In genomic region chr14:79117561-79117960, GRCh38 we compare ENCODE assay signal across 34 cellular contexts.
A peak's percentile ranks its signal among the peaks of the same experiment; 100 is the strongest.
DNase-seq lines count a peak whose midpoint lies in the region; ATAC-seq, FAIRE-seq and TF ChIP-seq lines count a peak whose summit lies in the region.
"Had no signal": no experiment of that assay in that cellular context is flagged by ENCODE, and none has a peak within 500 bp of the region (broad histone marks: within the 10 kb centered on the region; RNA-seq: fewer than 3 reads in every experiment).

No MANE protein-coding gene starts in this region.

- POLR2A ChIA-PET in IMR-90 (lab: Charles Lee; ENCODE audit: unreplicated experiment), result no interaction called here

- no peak overlapping the region for H2AK9ac ChIP-seq in IMR-90 (replicated peaks; ENCODE audit: low read depth, low read length, poor library complexity)

- CTCF ChIA-PET in IMR-90 (lab: Yijun Ruan, JAX), result no interaction called here

- no peaks in the 10 kb centered on the region for H4K20me1 ChIP-seq in IMR-90 (ENCODE audit: insufficient read depth, low read length)
- no peaks in the 10 kb centered on the region for H4K20me1 ChIP-seq in neural cell (ENCODE audit: insufficient read depth)
- H4K20me1 ChIP-seq: BLaER1; BLaER1 treated with 17β-estradiol and CSF1 and Interleukin-3, amounts not matched to agents 10 nM and 100 nM had no signal

- H3K27ac ChIP-seq in IMR-90 (ENCODE audit: insufficient read depth, low read length) (no peak overlapping the region), neural cell (ENCODE audit: low read length) (peak overlapping the region; percentile 78), parathyroid adenoma (no peak overlapping the region), trophoblast cell (ENCODE audit: low read depth, low read length) (no peak overlapping the region), vagina (no peak overlapping the region), right cardiac atrium (ENCODE audit: low read length) (no peak overlapping the region)
- H3K27ac ChIP-seq: 22Rv1; A549; BLaER1; BLaER1 treated with 17β-estradiol and CSF1 and Interleukin-3, amounts not matched to agents 10 nM and 100 nM; C4-2B had no signal

- no peak overlapping the region for H2BK20ac ChIP-seq in IMR-90 (ENCODE audit: low read depth, low read length)

- H3K79me1 ChIP-seq in IMR-90 (ENCODE audit: low read depth in 1 of 2, low read length in 2 of 2) (no peaks in the 10 kb centered on the region), trophoblast cell (ENCODE audit: low read length) (no peaks in the 10 kb centered on the region)

- H3K27me3 ChIP-seq in IMR-90 (ENCODE audit: control insufficient read depth, insufficient read depth, low read length) (no peaks in the 10 kb centered on the region), neural cell (ENCODE audit: insufficient read depth, low read depth, low read length) (no peaks in the 10 kb centered on the region), parathyroid adenoma (ENCODE audit: control insufficient read depth, insufficient read depth, low read length) (no peaks in the 10 kb centered on the region), trophoblast cell (ENCODE audit: insufficient read depth, low read length) (no peaks in the 10 kb centered on the region), vagina (no peaks in the 10 kb centered on the region), right cardiac atrium (ENCODE audit: control insufficient read depth, insufficient read depth) (no peaks in the 10 kb centered on the region)
- H3K27me3 ChIP-seq: BE2C; BLaER1; BLaER1 treated with 17β-estradiol and CSF1 and Interleukin-3, amounts not matched to agents 10 nM and 100 nM had no signal

- TF ChIP-seq POLR2A in IMR-90 (IDR thresholded peaks at IDR 0.05; ENCODE audit: low read depth, low read length) (no peak), vagina (IDR thresholded peaks at IDR 0.05) (no peak)

- H4K8ac ChIP-seq in IMR-90 (ENCODE audit: low read depth in 2 of 2, low read length in 2 of 2) (no peak overlapping the region), trophoblast cell (ENCODE audit: low read depth, low read length) (no peak overlapping the region)

- peak; percentile 96 for TF ChIP-seq EP300 in neural cell (conservative IDR thresholded peaks at IDR 0.05; ENCODE audit: poor library complexity, severe bottlenecking)

- no peak overlapping the region for H3K18ac ChIP-seq in IMR-90 (ENCODE audit: low read depth, low read length)
- no peak overlapping the region for H3K18ac ChIP-seq in trophoblast cell (ENCODE audit: low read length)

- no peak overlapping the region for H3K56ac ChIP-seq in IMR-90 (ENCODE audit: extremely low read depth, insufficient read depth, low read length)

- TF ChIP-seq RAD21 in IMR-90 (IDR thresholded peaks at IDR 0.05; ENCODE audit: low read length) (no peak), neural cell (conservative IDR thresholded peaks at IDR 0.05) (peak; percentile 18)

- no peak overlapping the region for H3K23ac ChIP-seq in IMR-90 (ENCODE audit: low read depth, low read length)
- peak overlapping the region; percentile 66 for H3K23ac ChIP-seq in trophoblast cell (ENCODE audit: low read length)

- H2AK5ac ChIP-seq in IMR-90 (ENCODE audit: low read depth, low read length) (0 out of 2 replicates have a peak overlapping the region, but pooled peaks have one; percentile 44), trophoblast cell (ENCODE audit: low read length) (no peak overlapping the region)

- H2BK12ac ChIP-seq in trophoblast cell (ENCODE audit: low read length), result no peak overlapping the region

- in situ Hi-C loops in IMR-90 (cut with MboI; ENCODE audit: low sequenced_read_pairs), result no loop called here

- H3K9me2 ChIP-seq in neural cell (ENCODE audit: insufficient read depth, low read length), result no peaks in the 10 kb centered on the region

- H3K9ac ChIP-seq in IMR-90 (ENCODE audit: low read depth, low read length), result no peak overlapping the region
- H3K9ac ChIP-seq in neural cell (ENCODE audit: low read length), result peak overlapping the region; percentile 14
- no peak overlapping the region for H3K9ac ChIP-seq in parathyroid adenoma
- no peak overlapping the region for H3K9ac ChIP-seq in trophoblast cell (ENCODE audit: low read length)
- H3K9ac ChIP-seq: BLaER1; BLaER1 treated with 17β-estradiol and CSF1 and Interleukin-3, amounts not matched to agents 10 nM and 100 nM had no signal

- ATAC-seq in IMR-90 (ENCODE audit: low read depth) (no peak), right cardiac atrium (no peak), HG03159 (IDR thresholded peaks at IDR 0.05; ENCODE audit: unreplicated experiment) (no peak)
- ATAC-seq: A549; CD8-positive, alpha-beta T cell had no signal

- no peak overlapping the region for H3K14ac ChIP-seq in IMR-90 (replicated peaks; ENCODE audit: low read depth, low read length)
- H3K14ac ChIP-seq in trophoblast cell (ENCODE audit: low read length), result no peak overlapping the region

- intact Hi-C loops in IMR-90 (cut with micrococcal nuclease), result no loop called here
- intact Hi-C loops in vagina (cut with DNase I), result no loop called here
- intact Hi-C loops in right cardiac atrium (cut with DNase I), result no loop called here

- TF ChIP-seq CTCF in IMR-90 (conservative IDR thresholded peaks at IDR 0.05; ENCODE audit: low read depth, low read length) (no peak), neural cell (IDR thresholded peaks at IDR 0.05; ENCODE audit: poor library complexity, severe bottlenecking) (no peak), parathyroid adenoma (IDR thresholded peaks at IDR 0.05) (no peak), vagina (IDR thresholded peaks at IDR 0.05) (no peak)

- no peaks in the 10 kb centered on the region for H3K9me3 ChIP-seq in IMR-90 (ENCODE audit: control insufficient read depth, insufficient read depth, low read length)
- no peaks in the 10 kb centered on the region for H3K9me3 ChIP-seq in neural cell (ENCODE audit: low read length)
- no peaks in the 10 kb centered on the region for H3K9me3 ChIP-seq in parathyroid adenoma (ENCODE audit: control insufficient read depth, low read length)
- H3K9me3 ChIP-seq in trophoblast cell (ENCODE audit: insufficient read depth, low read depth, low read length), result no peaks in the 10 kb centered on the region
- H3K9me3 ChIP-seq in vagina, result no peaks in the 10 kb centered on the region
- H3K9me3 ChIP-seq in right cardiac atrium (ENCODE audit: control insufficient read depth, low read length), result no peaks in the 10 kb centered on the region
- H3K9me3 ChIP-seq: A549; BE2C; BLaER1; BLaER1 treated with 17β-estradiol and CSF1 and Interleukin-3, amounts not matched to agents 10 nM and 100 nM; Caco-2 had no signal

- FAIRE-seq in urothelium cell line (lab: Jason Lieb, UNC), result no peak
- FAIRE-seq: A204.1, A549, D721Med had no signal

- H4K5ac ChIP-seq in IMR-90 (ENCODE audit: low read depth, low read length), result no peak overlapping the region

- H2BK5ac ChIP-seq in IMR-90 (ENCODE audit: low read depth, low read length, poor library complexity, severe bottlenecking) (no peak overlapping the region), trophoblast cell (ENCODE audit: low read depth, low read length, poor library complexity) (no peak overlapping the region)

- WGBS in IMR-90 (ENCODE audit: extremely low coverage in 2 of 2, insufficient read length in 1 of 2), 2 experiments, result no CpG with 5 or more reads among the region's 1 CpG
- WGBS in trophoblast cell (ENCODE audit: extremely low coverage, insufficient coverage, insufficient read length), result no CpG with 5 or more reads among the region's 1 CpG
- 71% methylated on average over 1 of the region's 1 CpG for WGBS in right cardiac atrium

- no peak overlapping the region for H2BK15ac ChIP-seq in IMR-90 (ENCODE audit: low read depth, low read length)

- H3K36me3 ChIP-seq in IMR-90 (ENCODE audit: control insufficient read depth, insufficient read depth, low read length) (no peaks in the 10 kb centered on the region), neural cell (ENCODE audit: insufficient read depth, low read length) (no peaks in the 10 kb centered on the region), parathyroid adenoma (ENCODE audit: control insufficient read depth, insufficient read depth, low read length) (no peaks in the 10 kb centered on the region), trophoblast cell (ENCODE audit: control insufficient read depth in 1 of 2, insufficient read depth in 2 of 2, low read length in 2 of 2) (no peaks in the 10 kb centered on the region), vagina (no peaks in the 10 kb centered on the region)
- H3K36me3 ChIP-seq: BE2C; BLaER1; BLaER1 treated with 17β-estradiol and CSF1 and Interleukin-3, amounts not matched to agents 10 nM and 100 nM had no signal

- DNase-seq in IMR-90, result no peak
- no peak for DNase-seq in trophoblast cell
- DNase-seq in vagina (ENCODE audit: extremely low spot score in 2 of 2), result no peak
- DNase-seq in urothelium cell line (ENCODE audit: low spot score), result no peak
- no peak for DNase-seq in right cardiac atrium
- DNase-seq: 8988T; ACHN; AML-193; BE2C; C1 segment of cervical spinal cord; Caco-2; Calu3; CD4-positive, alpha-beta memory T cell; CD4-positive, alpha-beta T cell; CD4-positive, CD25-positive, alpha-beta regulatory T cell; CD8-positive, alpha-beta memory T cell; CD8-positive, alpha-beta T cell; COR-L47; DMS 273 treated with DMSO at 0.1 percent for 48 hours; DMS153; DMS79; DMS79 treated with DMSO at 0.1 percent for 48 hours; DND-41; EL had no signal

- dilution Hi-C loops in IMR-90 (cut with HindIII; ENCODE audit: low sequenced_read_pairs, unreplicated experiment), result no loop called here

- no peak overlapping the region; the same call in 1 of the 2 replicates for H2BK120ac ChIP-seq in IMR-90 (ENCODE audit: low read depth, low read length)
- H2BK120ac ChIP-seq in trophoblast cell (ENCODE audit: insufficient read depth, low read length, poor library complexity), result no peak overlapping the region

- no peak overlapping the region for H4K12ac ChIP-seq in trophoblast cell (ENCODE audit: low read depth, low read length)

- H3F3A ChIP-seq in neural cell (ENCODE audit: insufficient read depth, low read length, poor library complexity, severe bottlenecking), result no peaks in the 10 kb centered on the region

- H3K4me1 ChIP-seq in IMR-90 (ENCODE audit: control insufficient read depth, insufficient read depth, low read length) (peaks cover 3% of the 10 kb centered on the region; the same call in 1 of the 2 replicates), parathyroid adenoma (peaks cover 7% of the 10 kb centered on the region), trophoblast cell (ENCODE audit: control insufficient read depth in 1 of 2, insufficient read depth in 2 of 2, low read length in 2 of 2) (no peaks in the 10 kb centered on the region), vagina (no peaks in the 10 kb centered on the region), right cardiac atrium (ENCODE audit: control insufficient read depth, insufficient read depth, low read length) (no peaks in the 10 kb centered on the region)
- H3K4me1 ChIP-seq: A549; BE2C; BLaER1; BLaER1 treated with 17β-estradiol and CSF1 and Interleukin-3, amounts not matched to agents 10 nM and 100 nM had no signal

- H2AFZ ChIP-seq in IMR-90 (replicated peaks; ENCODE audit: low read length, poor library complexity) (no peak overlapping the region), neural cell (ENCODE audit: low read depth, low read length) (no peak overlapping the region), parathyroid adenoma (peak overlapping the region; percentile 36), trophoblast cell (ENCODE audit: insufficient read depth, low read length, poor library complexity) (no peak overlapping the region)

- H3K4ac ChIP-seq in IMR-90 (ENCODE audit: low read depth, low read length), result no peak overlapping the region
- H3K4ac ChIP-seq in trophoblast cell (ENCODE audit: low read depth, low read length), result no peak overlapping the region

- peaks cover 2% of the 10 kb centered on the region; the same call in 1 of the 2 replicates for H3K9me1 ChIP-seq in IMR-90 (ENCODE audit: insufficient read depth, low read length)

- H4K91ac ChIP-seq in IMR-90 (ENCODE audit: insufficient read depth, low read depth, low read length) (no peak overlapping the region), trophoblast cell (ENCODE audit: low read depth, low read length) (no peak overlapping the region)

- no peak overlapping the region for H3K4me2 ChIP-seq in IMR-90 (ENCODE audit: low read depth, low read length)
- peak overlapping the region; percentile 17 for H3K4me2 ChIP-seq in neural cell (ENCODE audit: low read length)
- H3K4me2 ChIP-seq in parathyroid adenoma (ENCODE audit: low read length), result no peak overlapping the region
- H3K4me2 ChIP-seq in trophoblast cell (ENCODE audit: low read length), result no peak overlapping the region
- H3K4me2 ChIP-seq: A549; BLaER1; BLaER1 treated with 17β-estradiol and CSF1 and Interleukin-3, amounts not matched to agents 10 nM and 100 nM had no signal

- H3K4me3 ChIP-seq in IMR-90 (ENCODE audit: insufficient read depth, low read depth, low read length) (no peak overlapping the region), neural cell (ENCODE audit: low read length) (peak overlapping the region; percentile 30), parathyroid adenoma (ENCODE audit: low read depth, low read length) (no peak overlapping the region), trophoblast cell (ENCODE audit: low read depth, low read length) (no peak overlapping the region), vagina (no peak overlapping the region), right cardiac atrium (ENCODE audit: low read length) (no peak overlapping the region)
- H3K4me3 ChIP-seq: A549; BLaER1; BLaER1 treated with 17β-estradiol and CSF1 and Interleukin-3, amounts not matched to agents 10 nM and 100 nM had no signal

- BruUV-seq in IMR-90 (replicated peaks; lab: Mats Ljungman, UMichigan), result no TSS peak

- H3K79me2 ChIP-seq in neural cell (replicated peaks; ENCODE audit: insufficient read depth, low read length) (no peaks in the 10 kb centered on the region), parathyroid adenoma (no peaks in the 10 kb centered on the region), trophoblast cell (ENCODE audit: control insufficient read depth, insufficient read depth, low read length, poor library complexity) (no peaks in the 10 kb centered on the region)
